5 cellular contexts compared by ENCODE assay signal in the genomic region with DNA sequence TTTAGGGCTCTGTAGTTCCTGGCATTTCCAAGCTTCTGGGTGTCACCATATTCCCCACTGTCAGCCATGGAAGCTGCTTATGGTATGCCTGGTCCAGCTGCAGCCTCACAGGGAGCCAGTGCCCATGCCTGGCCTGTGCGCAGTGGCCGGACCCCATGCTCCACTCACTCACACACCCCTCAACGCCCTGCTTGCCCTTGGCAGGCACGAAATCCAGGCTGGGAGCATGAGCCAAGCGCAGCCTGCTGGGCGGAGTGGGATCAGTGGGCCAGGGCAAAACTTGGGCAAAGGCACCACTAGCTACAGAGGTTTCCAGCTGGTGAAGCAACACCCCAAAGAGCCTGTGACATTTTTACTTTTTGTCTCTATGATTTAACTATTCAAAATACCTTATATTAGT.
"Had no signal": no experiment of that assay in that cellular context is flagged by ENCODE, and none has a peak within 500 bp of the region (broad histone marks: within the 10 kb centered on the region; RNA-seq: fewer than 3 reads in every experiment).

No MANE protein-coding gene starts in this region.

- H3K4me3 Mint-ChIP-seq: GM23338, H9, IgD-negative memory B cell had no signal

- DNase-seq: H9, HCEC 1CT, KBM-7 had no signal

- H3K27me3 Mint-ChIP-seq: IgD-negative memory B cell had no signal

- H3K4me2 ChIP-seq: GM23338 had no signal

- H3K4me3 ChIP-seq: GM23338 had no signal

- H3K27ac Mint-ChIP-seq: GM23338, H9, IgD-negative memory B cell had no signal

- ATAC-seq: GM23338 had no signal

- H2AFZ ChIP-seq: GM23338 had no signal

- H3K36me3 Mint-ChIP-seq: IgD-negative memory B cell had no signal
